In the genomic region with DNA sequence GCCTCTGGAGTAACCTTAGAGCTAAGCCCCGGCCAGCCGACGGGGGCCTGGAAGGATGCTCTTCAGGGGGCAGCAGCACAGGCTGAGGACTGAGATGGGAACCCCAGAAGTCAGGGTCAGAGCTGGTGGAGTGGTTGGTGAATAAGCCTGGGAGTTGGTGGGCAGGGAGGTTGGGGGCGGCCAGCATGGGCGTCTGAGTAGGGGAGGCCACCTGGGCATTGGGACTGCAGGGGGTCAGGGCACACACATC, we compare ENCODE assay signal across 10 cellular contexts. TPM values are rescaled to one million over a fixed set of nuclear protein-coding genes. Genes with fewer than 3 reads are reported as not detected.
DNase-seq lines count a peak whose midpoint lies in the region; ATAC-seq, FAIRE-seq and TF ChIP-seq lines count a peak whose summit lies in the region.
"Had no signal": no experiment of that assay in that cellular context is flagged by ENCODE, and none has a peak within 500 bp of the region (broad histone marks: within the 10 kb centered on the region; RNA-seq: fewer than 3 reads in every experiment).

No MANE protein-coding gene starts in this region.

- H3K27me3 Mint-ChIP-seq in naive thymus-derived CD4-positive, alpha-beta T cell: no peaks in the 10 kb centered on the region
- H3K27me3 Mint-ChIP-seq: activated naive CD4-positive, alpha-beta T cell treated with anti-CD3 and anti-CD28 coated beads, Interleukin-2, amount 50 U/mL, for 24 hours had no signal

- peak overlapping the region in 5 of 10 donors; percentile 5 to 67 (median 48) for H3K4me3 Mint-ChIP-seq in naive thymus-derived CD4-positive, alpha-beta T cell
- H3K4me3 Mint-ChIP-seq: activated naive CD4-positive, alpha-beta T cell treated with anti-CD3 and anti-CD28 coated beads, Interleukin-2, amount 50 U/mL, for 24 hours had no signal

- H3K36me3 Mint-ChIP-seq in naive thymus-derived CD4-positive, alpha-beta T cell: peaks cover 0 to 11% (median 0%) of the 10 kb centered on the region in 5 donors

- TF ChIP-seq POLR2A in heart left ventricle (IDR thresholded peaks at IDR 0.05): no peak
- TF ChIP-seq POLR2A in K562 (conservative IDR thresholded peaks at IDR 0.05): no peak

- TF ChIP-seq CTCF in heart left ventricle (IDR thresholded peaks at IDR 0.05) (no peak), K562 (IDR thresholded peaks at IDR 0.05 in 2 of 3, conservative IDR thresholded peaks at IDR 0.05 in 1 of 3; ENCODE audit: insufficient read depth in 2 of 3, low read depth in 1 of 3, low read length in 3 of 3) (no peak), upper lobe of right lung (IDR thresholded peaks at IDR 0.05) (no peak)

- TF ChIP-seq RAD21 in K562 (CRISPR knock-in tag; conservative IDR thresholded peaks at IDR 0.05 in 1 of 2, IDR thresholded peaks at IDR 0.05 in 1 of 2): no peak

- H3K9me3 Mint-ChIP-seq in naive thymus-derived CD4-positive, alpha-beta T cell: no peaks in the 10 kb centered on the region
- H3K9me3 Mint-ChIP-seq: activated naive CD4-positive, alpha-beta T cell treated with anti-CD3 and anti-CD28 coated beads, Interleukin-2, amount 50 U/mL, for 24 hours had no signal

- 70 to 100% (median 74%) methylated on average over 2 to 5 of the region's 5 CpGs for WGBS in heart left ventricle, 4 donors
- 57% methylated on average over 5 of the region's 5 CpGs for WGBS in right cardiac atrium
- whole genome bisulfite sequencing in K562 (ENCODE audit: insufficient coverage, low coverage, missing lambda C conversion rate): 55% methylated on average over 5 of the region's 5 CpGs

- H2AFZ ChIP-seq in K562 (ENCODE audit: low read depth, low read length): peak overlapping the region; percentile 75

- H3K9ac ChIP-seq in K562 (ENCODE audit: insufficient read depth in 1 of 2, low read depth in 2 of 2, low read length in 2 of 2): peak overlapping the region in 1 of 2 experiments; percentile 26; a peak in 2 of 4 replicates

- no peaks in the 10 kb centered on the region for H4K20me1 ChIP-seq in K562 (replicated peaks; ENCODE audit: control insufficient read depth, insufficient read depth, low read length)

- ATAC-seq in heart left ventricle (peak in 2 of 4 donors; percentile 7 to 10), right cardiac atrium (no peak), K562 (no peak), upper lobe of right lung (no peak), HG03175 (IDR thresholded peaks at IDR 0.05; ENCODE audit: unreplicated experiment) (no peak)
- no peak for ATAC-seq in naive thymus-derived CD4-positive, alpha-beta T cell

- in situ Hi-C loops in K562 (cut with MboI): no loop called here

- H3K4me1 ChIP-seq in heart left ventricle (peaks cover 0 to 56% (median 18%) of the 10 kb centered on the region in 12 donors), right cardiac atrium (ENCODE audit: control insufficient read depth, insufficient read depth, low read length) (peaks cover 4% of the 10 kb centered on the region), K562 (replicated peaks in 1 of 2; ENCODE audit: control insufficient read depth in 2 of 2, insufficient read depth in 2 of 2, low read length in 2 of 2) (peaks cover 29 to 44% of the 10 kb centered on the region in 2 experiments), upper lobe of right lung (peaks cover 22% of the 10 kb centered on the region)
- H3K4me1 ChIP-seq in naive thymus-derived CD4-positive, alpha-beta T cell (ENCODE audit: control insufficient read depth in 2 of 2, insufficient read depth in 2 of 2, low read length in 2 of 2): peaks cover 5 to 9% of the 10 kb centered on the region in 2 donors

- no peak overlapping the region; the same call in 1 of the 2 replicates for H3K4me2 ChIP-seq in K562 (ENCODE audit: insufficient read depth, low read length)

- peak overlapping the region; percentile 28 to 91 (median 82) for H3K27ac Mint-ChIP-seq in naive thymus-derived CD4-positive, alpha-beta T cell

- intact Hi-C loops in heart left ventricle (cut with DNase I) (loop anchor here in 1 of 10 donors (2.0 kb wide), 1 partner anchor 19 kb away; no protein-coding TSS in a partner anchor), right cardiac atrium (cut with DNase I) (no loop called here), K562 (cut with micrococcal nuclease) (no loop called here), upper lobe of right lung (cut with DNase I) (no loop called here)
- intact Hi-C loops in naive thymus-derived CD4-positive, alpha-beta T cell (cut with micrococcal nuclease): no loop called here

- H3K27me3 ChIP-seq in heart left ventricle (no peaks in the 10 kb centered on the region), right cardiac atrium (ENCODE audit: control insufficient read depth, insufficient read depth) (no peaks in the 10 kb centered on the region), K562 (ENCODE audit: control insufficient read depth in 2 of 2, insufficient read depth in 2 of 2, low read length in 2 of 2) (no peaks in the 10 kb centered on the region), upper lobe of right lung (no peaks in the 10 kb centered on the region), H7 (ENCODE audit: control insufficient read depth, insufficient read depth, low read length) (no peaks in the 10 kb centered on the region)
- H3K27me3 ChIP-seq in naive thymus-derived CD4-positive, alpha-beta T cell (ENCODE audit: control insufficient read depth in 2 of 2, insufficient read depth in 2 of 2, low read length in 2 of 2): no peaks in the 10 kb centered on the region

- no peaks in the 10 kb centered on the region for H3K9me3 ChIP-seq in heart left ventricle
- no peaks in the 10 kb centered on the region for H3K9me3 ChIP-seq in right cardiac atrium (ENCODE audit: control insufficient read depth, low read length)
- no peaks in the 10 kb centered on the region for H3K9me3 ChIP-seq in K562 (replicated peaks; ENCODE audit: control insufficient read depth, insufficient read depth, low read depth, low read length)
- no peaks in the 10 kb centered on the region for H3K9me3 ChIP-seq in naive thymus-derived CD4-positive, alpha-beta T cell (ENCODE audit: control insufficient read depth in 2 of 3, low read length in 3 of 3)
- no peaks in the 10 kb centered on the region for H3K9me3 ChIP-seq in upper lobe of right lung

- H3K9me1 ChIP-seq in K562 (ENCODE audit: control insufficient read depth, insufficient read depth, low read length): peaks cover 3% of the 10 kb centered on the region

- H3K4me1 Mint-ChIP-seq in naive thymus-derived CD4-positive, alpha-beta T cell: peaks cover 18 to 38% (median 29%) of the 10 kb centered on the region in 7 donors

- CTCF ChIA-PET in K562 (lab: Yijun Ruan, JAX; ENCODE audit: low intra/inter-chr PET ratio): no interaction called here
- CTCF ChIA-PET in naive thymus-derived CD4-positive, alpha-beta T cell (lab: Charles Lee): interaction anchor here (0.8 to 1.4 kb wide), 4 partner anchors 10 to 12 kb away, joined by 3 to 6 read pairs (median 4); no protein-coding TSS in a partner anchor

- H3K4me3 ChIP-seq in heart left ventricle (no peak overlapping the region), right cardiac atrium (ENCODE audit: low read length) (no peak overlapping the region), K562 (no peak overlapping the region), upper lobe of right lung (no peak overlapping the region), H7 (ENCODE audit: insufficient read depth, low read depth, low read length) (no peak overlapping the region)
- H3K4me3 ChIP-seq in naive thymus-derived CD4-positive, alpha-beta T cell (ENCODE audit: low read length): no peak overlapping the region

- no TSS peak for BruUV-seq in K562 (replicated peaks; lab: Mats Ljungman, UMichigan)

- no peaks in the 10 kb centered on the region for H3K79me2 ChIP-seq in K562 (ENCODE audit: control insufficient read depth, insufficient read depth, low read length)

- peaks cover 0 to 36% (median 28%) of the 10 kb centered on the region in 9 donors for H3K36me3 ChIP-seq in heart left ventricle
- H3K36me3 ChIP-seq in K562 (ENCODE audit: control insufficient read depth, insufficient read depth, low read length): no peaks in the 10 kb centered on the region
- H3K36me3 ChIP-seq in naive thymus-derived CD4-positive, alpha-beta T cell (ENCODE audit: control insufficient read depth in 2 of 3, insufficient read depth in 3 of 3, low read length in 3 of 3): peaks cover 0 to 34% (median 1%) of the 10 kb centered on the region in 3 experiments
- H3K36me3 ChIP-seq in upper lobe of right lung: peaks cover 18% of the 10 kb centered on the region
- H3K36me3 ChIP-seq in H7 (replicated peaks; ENCODE audit: control insufficient read depth, insufficient read depth, low read length): peaks cover 4% of the 10 kb centered on the region; the same call in 1 of the 2 replicates

- no peak for FAIRE-seq in K562 (lab: Jason Lieb, UNC)

- H3K27ac ChIP-seq in heart left ventricle (peak overlapping the region in 8 of 12 donors; percentile 30 to 90 (median 54)), right cardiac atrium (ENCODE audit: low read length) (no peak overlapping the region), K562 (ENCODE audit: extremely low read depth, low read depth, low read length) (no peak overlapping the region), upper lobe of right lung (peak overlapping the region; percentile 36)
- no peak overlapping the region for H3K27ac ChIP-seq in naive thymus-derived CD4-positive, alpha-beta T cell (ENCODE audit: low read depth, low read length)

- DNase-seq in heart left ventricle: no peak
- DNase-seq in right cardiac atrium: no peak
- no peak for DNase-seq in K562 (ENCODE audit: extremely low read depth in 1 of 4, low spot score in 3 of 4)
- no peak for DNase-seq in naive thymus-derived CD4-positive, alpha-beta T cell
- no peak for DNase-seq in upper lobe of right lung
- no peak for DNase-seq in pons (ENCODE audit: low spot score)
- no peak for DNase-seq in H7
- DNase-seq: T-helper 9 cell had no signal

- TF ChIP-seq EP300 in K562 (IDR thresholded peaks at IDR 0.05; ENCODE audit: low read length): no peak

- POLR2A ChIA-PET in K562 (lab: Yijun Ruan, JAX): interaction anchor here (0.6 to 2.0 kb wide), 7 partner anchors 10 to 116 kb away, joined by 3 to 16 read pairs (median 4); no protein-coding TSS in a partner anchor
- POLR2A ChIA-PET in naive thymus-derived CD4-positive, alpha-beta T cell (lab: Charles Lee): interaction anchor here (0.7 to 2.0 kb wide), 6 partner anchors 9 to 25 kb away, joined by 3 to 7 read pairs (median 4); a partner anchor contains a TSS

RNA-seq across cellular contexts. Expression of a gene that starts 14.4 kb away (rescaled TPM):
- total RNA-seq in heart left ventricle (10 to 100 TPM; 42.2 to 96.1 (median 56.3) TPM), right cardiac atrium (10 to 100 TPM; 42.9 to 68.4 (median 62.7) TPM), K562 (2014; rRNA removed) (8.2 and 14.7 TPM in 2 replicates), K562 (2014; rRNA removed; fragmentation: Illumina TruSeq; extraction: Trizol) (0.77 and 1.9 TPM in 2 replicates), K562 (2015; rRNA removed; fragmentation: Illumina TruSeq; extraction: Trizol) (4.8 and 4.9 TPM in 2 replicates), K562 (2021) (8.3 and 8.4 TPM in 2 replicates), upper lobe of right lung (53.2 TPM)
- polyA plus RNA-seq in heart left ventricle (10 to 100 TPM; 52.0 to 52.9 TPM), right cardiac atrium (96.2 TPM), K562 (2011; rRNA removed) (3.2 and 5.8 TPM in 2 replicates), K562 (2014; fragmentation: Illumina TruSeq; extraction: Trizol) (7.6 and 10.8 TPM in 2 replicates), K562 (2014; fragmentation: Nextera tagmentation; extraction: Ambion mirVana) (under 1 TPM; 0.13 to 0.94 TPM), K562 (2014; rRNA removed) (8.4 and 10.7 TPM in 2 replicates)
- total RNA-seq in K562 (2011; cell fraction: chromatin; rRNA removed; ENCODE audit: low replicate concordance): 3.9 and 9.8 TPM in 2 replicates
- 5.9 and 7.5 TPM in 2 replicates for total RNA-seq in K562 (2011; cell fraction: nucleolus; rRNA removed)
- 6.2 and 9.3 TPM in 2 replicates for total RNA-seq in K562 (2011; cell fraction: nucleoplasm; rRNA removed)
- 9.7 and 20.4 TPM in 2 replicates for polyA plus RNA-seq in K562 (2011; cell fraction: cytosol; rRNA removed)
- polyA plus RNA-seq in K562 (2011; cell fraction: nucleus; rRNA removed): 4.3 and 6.6 TPM in 2 replicates
- 9.7 and 34.7 TPM in 2 replicates for polyA plus RNA-seq in K562 (2012)
- polyA minus RNA-seq in K562 (2011; rRNA and poly(A)+ RNA removed): 1.6 and 2.2 TPM in 2 replicates
- polyA minus RNA-seq in K562 (2011; cell fraction: cytosol; rRNA and poly(A)+ RNA removed): 2.9 and 7.1 TPM in 2 replicates
- 3.5 and 6.0 TPM in 2 replicates for polyA minus RNA-seq in K562 (2011; cell fraction: nucleus; rRNA and poly(A)+ RNA removed)
- total RNA-seq in naive thymus-derived CD4-positive, alpha-beta T cell: 100 to 1,000 TPM in 2 of 5 experiments, 10 to 100 TPM in 3; 30.7 to 163 (median 64.7) TPM
- polyA plus RNA-seq in naive thymus-derived CD4-positive, alpha-beta T cell: 100 to 1,000 TPM; 113 to 133 TPM
- 44.6 and 45.3 TPM in 2 replicates for total RNA-seq in H7 (2014; rRNA removed; shearing (Covaris generic))

RNA-seq across cellular contexts. Expression of a gene that starts 23.6 kb away (rescaled TPM):
- total RNA-seq in heart left ventricle: 10 to 100 TPM; 24.2 to 46.2 (median 27.5) TPM
- 10 to 100 TPM; 38.9 to 42.7 TPM for polyA plus RNA-seq in heart left ventricle
- 10 to 100 TPM; 17.7 to 26.6 (median 22.5) TPM for total RNA-seq in right cardiac atrium
- polyA plus RNA-seq in right cardiac atrium: 30.3 TPM
- 5.1 and 21.8 TPM in 2 replicates for total RNA-seq in K562 (2011; cell fraction: chromatin; rRNA removed; ENCODE audit: low replicate concordance)
- 24.3 and 26.3 TPM in 2 replicates for total RNA-seq in K562 (2011; cell fraction: nucleolus; rRNA removed)
- total RNA-seq in K562 (2011; cell fraction: nucleoplasm; rRNA removed): 14.4 and 20.2 TPM in 2 replicates
- 34.9 and 35.3 TPM in 2 replicates for total RNA-seq in K562 (2014; rRNA removed)
- total RNA-seq in K562 (2014; rRNA removed; fragmentation: Illumina TruSeq; extraction: Trizol): 2.7 and 2.9 TPM in 2 replicates
- 13.0 and 14.6 TPM in 2 replicates for total RNA-seq in K562 (2015; rRNA removed; fragmentation: Illumina TruSeq; extraction: Trizol)
- 18.6 and 23.4 TPM in 2 replicates for total RNA-seq in K562 (2021)
- polyA plus RNA-seq in K562 (2011; rRNA removed): 15.9 and 23.7 TPM in 2 replicates
- 40.2 and 99.4 TPM in 2 replicates for polyA plus RNA-seq in K562 (2011; cell fraction: cytosol; rRNA removed)
- 36.2 and 60.4 TPM in 2 replicates for polyA plus RNA-seq in K562 (2011; cell fraction: nucleus; rRNA removed)
- polyA plus RNA-seq in K562 (2012): 19.5 and 30.7 TPM in 2 replicates
- polyA plus RNA-seq in K562 (2014; fragmentation: Illumina TruSeq; extraction: Trizol): 5.3 and 13.8 TPM in 2 replicates
- 1 to 10 TPM in 1 of 2 experiments, under 1 TPM in 1; 0.90 to 2.1 TPM for polyA plus RNA-seq in K562 (2014; fragmentation: Nextera tagmentation; extraction: Ambion mirVana)
- polyA plus RNA-seq in K562 (2014; rRNA removed): 30.7 and 35.3 TPM in 2 replicates
- 2.4 and 3.3 TPM in 2 replicates for polyA minus RNA-seq in K562 (2011; rRNA and poly(A)+ RNA removed)
- polyA minus RNA-seq in K562 (2011; cell fraction: cytosol; rRNA and poly(A)+ RNA removed): 4.8 and 7.6 TPM in 2 replicates
- polyA minus RNA-seq in K562 (2011; cell fraction: nucleus; rRNA and poly(A)+ RNA removed): 7.4 and 8.0 TPM in 2 replicates
- 10 to 100 TPM; 43.0 to 90.0 (median 54.1) TPM for total RNA-seq in naive thymus-derived CD4-positive, alpha-beta T cell
- 10 to 100 TPM; 59.2 to 75.6 TPM for polyA plus RNA-seq in naive thymus-derived CD4-positive, alpha-beta T cell
- 31.8 TPM for total RNA-seq in upper lobe of right lung
- 46.5 and 69.8 TPM in 2 replicates for total RNA-seq in H7 (2014; rRNA removed; shearing (Covaris generic))

Comparison
In these comparisons a context has a peak if more than half of its experiments do, and no peak if none do; other contexts are left out.
1. H3K27ac ChIP-seq: peak in heart left ventricle (8 of 12) and upper lobe of right lung (single experiment); none in right cardiac atrium (single experiment), K562 (single experiment) and naive thymus-derived CD4-positive, alpha-beta T cell (single experiment).